Comparison of ENCODE assay signal across 20 cellular contexts in genomic region chr6:150607044-150607650, GRCh38. TPM values are rescaled to one million over a fixed set of nuclear protein-coding genes. Genes with fewer than 3 reads are reported as not detected.
DNase-seq lines count a peak whose midpoint lies in the region; ATAC-seq and TF ChIP-seq lines count a peak whose summit lies in the region.
"Had no signal": no experiment of that assay in that cellular context is flagged by ENCODE, and none has a peak within 500 bp of the region (broad histone marks: within the 10 kb centered on the region; RNA-seq: fewer than 3 reads in every experiment).

No MANE protein-coding gene starts in this region.

- H3K36me3 Mint-ChIP-seq in activated CD4-positive, alpha-beta memory T cell treated with anti-CD3 and anti-CD28 coated beads, Interleukin-2, amount 10 ng/mL, durations not matched to agents 7 days and 5 days (ENCODE audit: low read depth), result no peaks in the 10 kb centered on the region
- H3K36me3 Mint-ChIP-seq: CD4-positive, alpha-beta memory T cell had no signal

- no peaks in the 10 kb centered on the region for H3K27me3 ChIP-seq in right cardiac atrium (ENCODE audit: control insufficient read depth, insufficient read depth)
- H3K27me3 ChIP-seq in right atrium auricular region, result no peaks in the 10 kb centered on the region
- H3K27me3 ChIP-seq in spleen (replicated peaks in 1 of 7), result no peaks in the 10 kb centered on the region
- no peaks in the 10 kb centered on the region for H3K27me3 ChIP-seq in vagina
- H3K27me3 ChIP-seq: BLaER1 had no signal

- peak overlapping the region; percentile 50 for H3K27ac ChIP-seq in right cardiac atrium (ENCODE audit: low read length)
- H3K27ac ChIP-seq in right atrium auricular region, result no peak overlapping the region
- peak overlapping the region in 5 of 8 donors; percentile 5 to 58 (median 41) for H3K27ac ChIP-seq in spleen
- no peak overlapping the region for H3K27ac ChIP-seq in vagina
- H3K27ac ChIP-seq: A549, BLaER1, PC-9, RWPE1 had no signal

- H3K27me3 Mint-ChIP-seq in activated CD4-positive, alpha-beta memory T cell treated with anti-CD3 and anti-CD28 coated beads, Interleukin-2, amount 10 ng/mL, durations not matched to agents 7 days and 5 days, result peaks cover 16% of the 10 kb centered on the region

- H3K27ac Mint-ChIP-seq in activated CD4-positive, alpha-beta memory T cell treated with anti-CD3 and anti-CD28 coated beads, Interleukin-2, amount 10 ng/mL, durations not matched to agents 7 days and 5 days, result no peak overlapping the region
- H3K27ac Mint-ChIP-seq: CD4-positive, alpha-beta memory T cell had no signal

- TF ChIP-seq CTCF in right atrium auricular region (IDR thresholded peaks at IDR 0.05) (no peak), spleen (IDR thresholded peaks at IDR 0.05 in 8 of 11, conservative IDR thresholded peaks at IDR 0.05 in 3 of 11) (no peak), vagina (IDR thresholded peaks at IDR 0.05) (no peak)

- 55% methylated on average over 6 of the region's 6 CpGs for WGBS in right cardiac atrium
- 58 to 76% (median 60%) methylated on average over 6 of the region's 6 CpGs for WGBS in spleen, 5 donors

- intact Hi-C loops in right cardiac atrium (cut with DNase I) (loop anchor here in 1 of 4 donors (10.0 kb wide), 1 partner anchor 182 kb away; no protein-coding TSS in a partner anchor), spleen (cut with DNase I; ENCODE audit: low total_unique reads) (loop anchor here (10.0 kb wide), 1 partner anchor 192 kb away; no protein-coding TSS in a partner anchor), vagina (cut with DNase I) (no loop called here)

- H3K36me3 ChIP-seq in right atrium auricular region (no peaks in the 10 kb centered on the region), spleen (peaks cover 0 to 16% (median 0%) of the 10 kb centered on the region in 6 donors), vagina (no peaks in the 10 kb centered on the region)
- H3K36me3 ChIP-seq: BLaER1 had no signal

- no peak for TF ChIP-seq POLR2A in spleen (IDR thresholded peaks at IDR 0.05)
- TF ChIP-seq POLR2A in vagina (IDR thresholded peaks at IDR 0.05), result no peak

- DNase-seq in right cardiac atrium, result no peak
- no peak for DNase-seq in right atrium auricular region (ENCODE audit: low spot score)
- DNase-seq in islet precursor cell, result peak; percentile 33
- no peak for DNase-seq in spleen
- DNase-seq in activated CD4-positive, alpha-beta memory T cell treated with anti-CD3 and anti-CD28 coated beads, Interleukin-2, amount 10 ng/mL, durations not matched to agents 7 days and 5 days, result no peak
- no peak for DNase-seq in stimulated activated CD4-positive, alpha-beta T cell treated with anti-CD3 and anti-CD28 coated beads, Interleukin-1b, Interleukin-23, amount 100 ng/mL, for 48 hours
- DNase-seq in vagina (ENCODE audit: extremely low spot score in 2 of 2), result no peak
- DNase-seq: Calu3; CD4-positive, alpha-beta memory T cell; KBM-7; NCI-H1417; NCI-H187; NCI-H2107; NCI-H526; PC-9; SIG-M5 had no signal

- H3K9me3 ChIP-seq in right cardiac atrium (ENCODE audit: control insufficient read depth, low read length), result no peaks in the 10 kb centered on the region
- H3K9me3 ChIP-seq in right atrium auricular region, result no peaks in the 10 kb centered on the region
- H3K9me3 ChIP-seq in spleen, result no peaks in the 10 kb centered on the region
- H3K9me3 ChIP-seq in vagina, result no peaks in the 10 kb centered on the region
- H3K9me3 ChIP-seq: A549, BLaER1 had no signal

- POLR2A ChIA-PET in activated CD4-positive, alpha-beta memory T cell treated with anti-CD3 and anti-CD28 coated beads, Interleukin-2, amount 10 ng/mL, durations not matched to agents 7 days and 5 days (lab: Charles Lee), result no interaction called here

- CTCF ChIA-PET in activated CD4-positive, alpha-beta memory T cell treated with anti-CD3 and anti-CD28 coated beads, Interleukin-2, amount 10 ng/mL, durations not matched to agents 7 days and 5 days (lab: Charles Lee), result interaction anchor here (1.4 to 2.5 kb wide), 2 partner anchors 9 to 189 kb away, joined by 3 to 8 read pairs; no protein-coding TSS in a partner anchor

- no peaks in the 10 kb centered on the region for H3K4me1 Mint-ChIP-seq in activated CD4-positive, alpha-beta memory T cell treated with anti-CD3 and anti-CD28 coated beads, Interleukin-2, amount 10 ng/mL, durations not matched to agents 7 days and 5 days
- H3K4me1 Mint-ChIP-seq: CD4-positive, alpha-beta memory T cell had no signal

- no peak for ATAC-seq in right cardiac atrium
- ATAC-seq: A549, HepG2 had no signal

- H3K4me3 Mint-ChIP-seq in activated CD4-positive, alpha-beta memory T cell treated with anti-CD3 and anti-CD28 coated beads, Interleukin-2, amount 10 ng/mL, durations not matched to agents 7 days and 5 days, result no peak overlapping the region
- H3K4me3 Mint-ChIP-seq: CD4-positive, alpha-beta memory T cell had no signal

- no peaks in the 10 kb centered on the region for H3K9me3 Mint-ChIP-seq in activated CD4-positive, alpha-beta memory T cell treated with anti-CD3 and anti-CD28 coated beads, Interleukin-2, amount 10 ng/mL, durations not matched to agents 7 days and 5 days

- peaks cover 12% of the 10 kb centered on the region for H3K4me1 ChIP-seq in right cardiac atrium (ENCODE audit: control insufficient read depth, insufficient read depth, low read length)
- H3K4me1 ChIP-seq in right atrium auricular region, result peaks cover 0 to 15% of the 10 kb centered on the region in 2 donors
- H3K4me1 ChIP-seq in spleen, result peaks cover 6 to 75% (median 32%) of the 10 kb centered on the region in 6 donors
- H3K4me1 ChIP-seq in vagina, result peaks cover 12% of the 10 kb centered on the region
- H3K4me1 ChIP-seq: A549, BLaER1 had no signal

- H3K4me3 ChIP-seq in right cardiac atrium (ENCODE audit: low read length), result no peak overlapping the region
- no peak overlapping the region for H3K4me3 ChIP-seq in right atrium auricular region
- H3K4me3 ChIP-seq in spleen, result no peak overlapping the region
- no peak overlapping the region for H3K4me3 ChIP-seq in vagina
- H3K4me3 ChIP-seq: A549, BLaER1, PC-9 had no signal

RNA-seq across cellular contexts. Expression of gene PLEKHG1, which starts 7.5 kb away (rescaled TPM):
- total RNA-seq in right cardiac atrium, result 10 to 100 TPM in 1 of 4 donors, 1 to 10 TPM in 3; 6.9 to 17.6 (median 7.4) TPM
- 2.2 TPM for polyA plus RNA-seq in right cardiac atrium
- 10 to 100 TPM; 10.6 to 16.7 TPM for total RNA-seq in right atrium auricular region
- total RNA-seq in spleen, result 100 to 1,000 TPM; 130 to 361 (median 197) TPM
- 10 to 100 TPM; 14.2 to 26.7 (median 17.1) TPM for polyA plus RNA-seq in spleen
- total RNA-seq in activated CD4-positive, alpha-beta memory T cell treated with anti-CD3 and anti-CD28 coated beads, Interleukin-2, amount 10 ng/mL, durations not matched to agents 7 days and 5 days, result 1 to 10 TPM; 2.3 to 2.9 TPM
- 38.5 TPM for total RNA-seq in vagina

Comparison
In these comparisons a context has a peak if more than half of its experiments do, and no peak if none do; other contexts are left out.
1. H3K27ac ChIP-seq: peak in right cardiac atrium (single experiment) and spleen (5 of 8); none in right atrium auricular region (0 of 2) and vagina (single experiment).